In the genomic region with DNA sequence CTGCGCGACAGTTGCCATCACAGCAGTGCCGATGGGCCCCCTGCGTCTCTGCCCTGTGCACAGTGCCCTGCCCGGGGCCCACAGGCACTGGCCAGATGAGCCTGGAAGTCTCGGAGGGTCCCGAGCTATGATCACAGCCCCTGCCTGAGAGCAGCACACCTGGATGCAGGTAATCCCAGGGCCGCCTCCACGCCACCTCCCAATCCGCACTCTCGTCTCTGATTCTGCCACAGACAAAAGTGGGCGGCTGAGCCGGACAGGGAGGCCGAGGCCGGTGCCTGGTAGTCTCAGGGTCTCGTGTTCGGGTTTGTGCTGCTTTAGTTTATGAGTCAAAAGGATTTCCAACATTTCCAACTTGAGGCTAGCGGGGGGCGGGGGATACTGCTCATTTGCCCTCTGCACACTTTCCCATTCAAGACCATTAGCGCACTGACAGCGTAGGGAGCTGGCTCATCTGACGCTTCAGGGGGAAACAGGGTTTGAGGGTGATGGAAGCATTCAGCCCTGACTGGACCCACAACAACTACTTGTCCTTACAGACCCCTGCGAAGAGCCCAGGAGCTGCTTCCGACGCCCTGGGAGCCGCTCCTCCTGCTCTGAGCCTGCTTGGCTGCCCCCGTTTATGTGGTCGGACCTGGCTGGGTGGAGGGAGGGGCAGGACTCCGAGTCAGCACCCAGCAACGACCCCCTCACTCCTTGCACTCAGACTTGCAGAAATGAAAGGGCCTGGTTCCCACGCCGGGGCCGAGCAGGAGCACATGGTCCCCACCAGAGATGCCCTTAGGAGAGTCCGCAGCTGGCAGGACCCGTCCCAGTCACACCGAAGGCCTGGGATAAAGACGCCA, we compare ENCODE assay signal across 1 cellular context.
TF ChIP-seq lines count a peak whose summit lies in the region.

No MANE protein-coding gene starts in this region.

TF ChIP-seq in HepG2, 621 proteins besides CTCF, POLR2A, EP300 and RAD21:
- TF ChIP-seq, protein P1, sequence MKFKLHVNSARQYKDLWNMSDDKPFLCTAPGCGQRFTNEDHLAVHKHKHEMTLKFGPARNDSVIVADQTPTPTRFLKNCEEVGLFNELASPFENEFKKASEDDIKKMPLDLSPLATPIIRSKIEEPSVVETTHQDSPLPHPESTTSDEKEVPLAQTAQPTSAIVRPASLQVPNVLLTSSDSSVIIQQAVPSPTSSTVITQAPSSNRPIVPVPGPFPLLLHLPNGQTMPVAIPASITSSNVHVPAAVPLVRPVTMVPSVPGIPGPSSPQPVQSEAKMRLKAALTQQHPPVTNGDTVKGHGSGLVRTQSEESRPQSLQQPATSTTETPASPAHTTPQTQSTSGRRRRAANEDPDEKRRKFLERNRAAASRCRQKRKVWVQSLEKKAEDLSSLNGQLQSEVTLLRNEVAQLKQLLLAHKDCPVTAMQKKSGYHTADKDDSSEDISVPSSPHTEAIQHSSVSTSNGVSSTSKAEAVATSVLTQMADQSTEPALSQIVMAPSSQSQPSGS (CRISPR knock-in tag; IDR thresholded peaks at IDR 0.05) = no peak
- TF ChIP-seq, protein P2, sequence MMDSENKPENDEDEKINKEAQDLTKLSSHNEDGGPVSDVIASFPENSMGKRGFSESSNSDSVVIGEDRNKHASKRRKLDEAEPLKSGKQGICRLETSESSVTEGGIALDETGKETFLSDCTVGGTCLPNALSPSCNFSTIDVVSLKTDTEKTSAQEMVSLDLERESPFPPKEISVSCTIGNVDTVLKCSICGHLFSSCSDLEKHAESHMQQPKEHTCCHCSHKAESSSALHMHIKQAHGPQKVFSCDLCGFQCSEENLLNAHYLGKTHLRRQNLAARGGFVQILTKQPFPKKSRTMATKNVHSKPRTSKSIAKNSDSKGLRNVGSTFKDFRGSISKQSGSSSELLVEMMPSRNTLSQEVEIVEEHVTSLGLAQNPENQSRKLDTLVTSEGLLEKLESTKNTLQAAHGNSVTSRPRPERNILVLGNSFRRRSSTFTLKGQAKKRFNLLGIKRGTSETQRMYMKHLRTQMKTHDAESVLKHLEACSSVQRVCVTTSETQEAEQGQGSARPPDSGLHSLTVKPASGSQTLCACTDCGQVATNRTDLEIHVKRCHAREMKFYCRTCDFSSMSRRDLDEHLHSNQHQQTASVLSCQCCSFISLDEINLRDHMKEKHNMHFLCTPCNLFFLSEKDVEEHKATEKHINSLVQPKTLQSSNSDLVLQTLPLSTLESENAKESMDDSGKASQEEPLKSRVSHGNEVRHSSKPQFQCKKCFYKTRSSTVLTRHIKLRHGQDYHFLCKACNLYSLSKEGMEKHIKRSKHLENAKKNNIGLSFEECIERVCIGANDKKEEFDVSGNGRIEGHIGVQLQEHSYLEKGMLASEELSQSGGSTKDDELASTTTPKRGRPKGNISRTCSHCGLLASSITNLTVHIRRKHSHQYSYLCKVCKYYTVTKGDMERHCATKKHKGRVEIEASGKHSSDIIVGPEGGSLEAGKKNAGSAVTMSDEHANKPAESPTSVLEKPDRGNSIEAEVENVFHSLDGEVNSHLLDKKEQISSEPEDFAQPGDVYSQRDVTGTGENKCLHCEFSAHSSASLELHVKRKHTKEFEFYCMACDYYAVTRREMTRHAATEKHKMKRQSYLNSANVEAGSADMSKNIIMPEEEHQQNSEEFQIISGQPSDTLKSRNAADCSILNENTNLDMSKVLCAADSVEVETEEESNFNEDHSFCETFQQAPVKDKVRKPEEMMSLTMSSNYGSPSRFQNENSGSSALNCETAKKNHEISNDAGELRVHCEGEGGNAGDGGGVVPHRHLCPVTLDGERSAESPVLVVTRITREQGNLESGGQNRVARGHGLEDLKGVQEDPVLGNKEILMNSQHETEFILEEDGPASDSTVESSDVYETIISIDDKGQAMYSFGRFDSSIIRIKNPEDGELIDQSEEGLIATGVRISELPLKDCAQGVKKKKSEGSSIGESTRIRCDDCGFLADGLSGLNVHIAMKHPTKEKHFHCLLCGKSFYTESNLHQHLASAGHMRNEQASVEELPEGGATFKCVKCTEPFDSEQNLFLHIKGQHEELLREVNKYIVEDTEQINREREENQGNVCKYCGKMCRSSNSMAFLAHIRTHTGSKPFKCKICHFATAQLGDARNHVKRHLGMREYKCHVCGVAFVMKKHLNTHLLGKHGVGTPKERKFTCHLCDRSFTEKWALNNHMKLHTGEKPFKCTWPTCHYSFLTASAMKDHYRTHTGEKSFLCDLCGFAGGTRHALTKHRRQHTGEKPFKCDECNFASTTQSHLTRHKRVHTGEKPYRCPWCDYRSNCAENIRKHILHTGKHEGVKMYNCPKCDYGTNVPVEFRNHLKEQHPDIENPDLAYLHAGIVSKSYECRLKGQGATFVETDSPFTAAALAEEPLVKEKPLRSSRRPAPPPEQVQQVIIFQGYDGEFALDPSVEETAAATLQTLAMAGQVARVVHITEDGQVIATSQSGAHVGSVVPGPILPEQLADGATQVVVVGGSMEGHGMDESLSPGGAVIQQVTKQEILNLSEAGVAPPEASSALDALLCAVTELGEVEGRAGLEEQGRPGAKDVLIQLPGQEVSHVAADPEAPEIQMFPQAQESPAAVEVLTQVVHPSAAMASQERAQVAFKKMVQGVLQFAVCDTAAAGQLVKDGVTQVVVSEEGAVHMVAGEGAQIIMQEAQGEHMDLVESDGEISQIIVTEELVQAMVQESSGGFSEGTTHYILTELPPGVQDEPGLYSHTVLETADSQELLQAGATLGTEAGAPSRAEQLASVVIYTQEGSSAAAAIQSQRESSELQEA (CRISPR knock-in tag; IDR thresholded peaks at IDR 0.05; ENCODE audit: not compliant biosample characterization) = no peak
TF ChIP-seq in HepG2: peak in this region for 0.
